10 cellular contexts compared by ENCODE assay signal in the genomic region with DNA sequence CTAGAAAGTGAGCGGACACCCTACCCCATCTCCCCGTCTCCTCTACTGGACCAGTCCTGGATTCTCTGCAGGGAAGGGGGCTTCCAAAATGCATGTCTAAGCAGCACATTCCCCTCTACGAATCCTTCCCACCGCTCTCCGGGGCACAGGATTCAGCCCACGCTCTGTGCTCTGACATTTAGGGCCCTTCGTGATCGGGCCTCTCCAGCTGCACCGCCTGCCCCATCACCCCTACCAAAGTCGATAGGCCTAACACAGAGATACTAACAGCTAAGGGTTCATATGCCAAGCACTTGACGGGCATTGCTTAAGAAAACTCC. TPM values are rescaled to one million over a fixed set of nuclear protein-coding genes. Genes with fewer than 3 reads are reported as not detected.
DNase-seq lines count a peak whose midpoint lies in the region; ATAC-seq and TF ChIP-seq lines count a peak whose summit lies in the region.
"Had no signal": no experiment of that assay in that cellular context is flagged by ENCODE, and none has a peak within 500 bp of the region (broad histone marks: within the 10 kb centered on the region; RNA-seq: fewer than 3 reads in every experiment).

No MANE protein-coding gene starts in this region.

- no peaks in the 10 kb centered on the region for H4K20me1 ChIP-seq in mammary epithelial cell (ENCODE audit: insufficient read depth, low read length)

- peak overlapping the region; percentile 96 for H3K4me2 ChIP-seq in mammary epithelial cell (ENCODE audit: insufficient read depth, low read depth, low read length)
- H3K4me2 ChIP-seq in mesendoderm (ENCODE audit: low read length), result peak overlapping the region; percentile 91

- H2AK5ac ChIP-seq in mesendoderm (ENCODE audit: low read length), result no peak overlapping the region

- no peak overlapping the region for H3K18ac ChIP-seq in mesendoderm (ENCODE audit: low read length)

- peak overlapping the region; percentile 87 for H3K4me3 Mint-ChIP-seq in type B pancreatic cell

- peak overlapping the region in 5 of 12 donors; percentile 79 to 89 (median 82) for H3K27ac ChIP-seq in heart left ventricle
- H3K27ac ChIP-seq in mammary epithelial cell (ENCODE audit: insufficient read depth, low read depth, low read length), result no peak overlapping the region
- H3K27ac ChIP-seq in mesendoderm (ENCODE audit: low read depth, low read length), result no peak overlapping the region
- no peak overlapping the region for H3K27ac ChIP-seq in substantia nigra (ENCODE audit: low read depth, low read length, poor library complexity, severe bottlenecking)
- H3K27ac ChIP-seq in thyroid gland, result no peak overlapping the region
- H3K27ac ChIP-seq: SJSA1 had no signal

- no TSS peak for BruUV-seq in mammary epithelial cell (replicated peaks; lab: Mats Ljungman, UMichigan)

- H3K4ac ChIP-seq in mesendoderm (ENCODE audit: low read depth, low read length), result no peak overlapping the region

- ATAC-seq in heart left ventricle, result no peak
- ATAC-seq in Right ventricle myocardium inferior, result no peak

- peak overlapping the region; percentile 99 for H2AFZ ChIP-seq in mammary epithelial cell (ENCODE audit: low read depth, low read length)

- H2BK15ac ChIP-seq in mesendoderm (replicated peaks; ENCODE audit: low read depth), result no peak overlapping the region

- no peak overlapping the region for H3K9ac ChIP-seq in mammary epithelial cell (ENCODE audit: insufficient read depth, low read length)
- peak overlapping the region; percentile 78 for H3K9ac ChIP-seq in mesendoderm (ENCODE audit: low read length)

- peak overlapping the region in 9 of 12 donors; percentile 75 to 96 (median 86) for H3K4me3 ChIP-seq in heart left ventricle
- H3K4me3 ChIP-seq in mammary epithelial cell (replicated peaks in 1 of 3; ENCODE audit: insufficient read depth in 1 of 3, low read depth in 2 of 3, low read length in 3 of 3), result peak overlapping the region in 2 of 3 experiments; percentile 63 to 73
- H3K4me3 ChIP-seq in mesendoderm (ENCODE audit: low read length), result no peak overlapping the region
- no peak overlapping the region for H3K4me3 ChIP-seq in thyroid gland (replicated peaks in 1 of 3)

- CTCF ChIA-PET in mammary epithelial cell (lab: Charles Lee; ENCODE audit: low non-redundant PET), result no interaction called here

- no peaks in the 10 kb centered on the region for H3K9me3 ChIP-seq in heart left ventricle
- no peaks in the 10 kb centered on the region for H3K9me3 ChIP-seq in mammary epithelial cell (replicated peaks; ENCODE audit: insufficient read depth, low read length)
- no peaks in the 10 kb centered on the region for H3K9me3 ChIP-seq in thyroid gland

- H3K9me3 Mint-ChIP-seq in type B pancreatic cell, result no peaks in the 10 kb centered on the region

- H2BK120ac ChIP-seq in mesendoderm (ENCODE audit: low read depth, low read length), result no peak overlapping the region

- H3K27me3 ChIP-seq in heart left ventricle (no peaks in the 10 kb centered on the region), mammary epithelial cell (ENCODE audit: insufficient read depth, low read length) (no peaks in the 10 kb centered on the region), mesendoderm (ENCODE audit: insufficient read depth, low read length, poor library complexity) (no peaks in the 10 kb centered on the region), thyroid gland (no peaks in the 10 kb centered on the region)

- no peak overlapping the region for H4K8ac ChIP-seq in mesendoderm (ENCODE audit: low read depth, low read length)

- peak overlapping the region; percentile 89 for H3K56ac ChIP-seq in mesendoderm (ENCODE audit: low read length)

- H3K36me3 Mint-ChIP-seq in type B pancreatic cell, result peaks cover 13% of the 10 kb centered on the region

- H3K27ac Mint-ChIP-seq in type B pancreatic cell, result no peak overlapping the region

- H3K23ac ChIP-seq in mesendoderm (ENCODE audit: low read length), result peak overlapping the region; percentile 76

- no peaks in the 10 kb centered on the region for H3K79me1 ChIP-seq in mesendoderm (ENCODE audit: low read length)

- H3K36me3 ChIP-seq in heart left ventricle, result peaks cover 0 to 40% (median 23%) of the 10 kb centered on the region in 9 donors
- H3K36me3 ChIP-seq in mammary epithelial cell (ENCODE audit: insufficient read depth, low read length), result no peaks in the 10 kb centered on the region
- no peaks in the 10 kb centered on the region for H3K36me3 ChIP-seq in mesendoderm (ENCODE audit: control insufficient read depth, insufficient read depth, low read length)
- peaks cover 0 to 2% of the 10 kb centered on the region in 2 donors for H3K36me3 ChIP-seq in thyroid gland

- no peak overlapping the region for H4K5ac ChIP-seq in mesendoderm (ENCODE audit: low read length)

- intact Hi-C loops in heart left ventricle (cut with DNase I), result loop anchor here in 3 of 10 donors (5.0 to 10.0 kb wide), 3 partner anchors 51 to 278 kb away; a partner anchor contains a TSS
- intact Hi-C loops in Right ventricle myocardium inferior (cut with DNase I), result loop anchor here (2.0 to 10.0 kb wide), 2 partner anchors 22 to 132 kb away; a partner anchor contains a TSS
- intact Hi-C loops in mammary epithelial cell (cut with micrococcal nuclease), result no loop called here
- intact Hi-C loops in thyroid gland (cut with DNase I), result no loop called here

- peaks cover 0 to 34% (median 15%) of the 10 kb centered on the region in 12 donors for H3K4me1 ChIP-seq in heart left ventricle
- H3K4me1 ChIP-seq in mammary epithelial cell (ENCODE audit: insufficient read depth, low read length), result peaks cover 25% of the 10 kb centered on the region
- H3K4me1 ChIP-seq in mesendoderm (ENCODE audit: control insufficient read depth, low read depth, low read length), result peaks cover 2% of the 10 kb centered on the region
- H3K4me1 ChIP-seq in thyroid gland, result peaks cover 3 to 10% of the 10 kb centered on the region in 2 donors

- dilution Hi-C loops in mammary epithelial cell (cut with HindIII; ENCODE audit: low sequenced_read_pairs), result no loop called here

- H3K79me2 ChIP-seq in mammary epithelial cell (ENCODE audit: insufficient read depth, low read length), result peaks cover 2% of the 10 kb centered on the region
- H3K79me2 ChIP-seq in mesendoderm (ENCODE audit: control insufficient read depth, insufficient read depth, low read length), result no peaks in the 10 kb centered on the region

- H3K4me1 Mint-ChIP-seq in type B pancreatic cell (ENCODE audit: unreplicated experiment), result peaks cover 10% of the 10 kb centered on the region

- TF ChIP-seq POLR2A in heart left ventricle (IDR thresholded peaks at IDR 0.05), result no peak
- no peak for TF ChIP-seq POLR2A in thyroid gland (IDR thresholded peaks at IDR 0.05)

- TF ChIP-seq CTCF in heart left ventricle (IDR thresholded peaks at IDR 0.05) (no peak), mammary epithelial cell (conservative IDR thresholded peaks at IDR 0.05 in 1 of 2, IDR thresholded peaks at IDR 0.05 in 1 of 2; ENCODE audit: extremely low read depth in 1 of 2, insufficient read depth in 1 of 2, low read depth in 1 of 2, low read length in 2 of 2) (no peak), type B pancreatic cell (conservative IDR thresholded peaks at IDR 0.05) (no peak), thyroid gland (IDR thresholded peaks at IDR 0.05) (no peak)

- in situ Hi-C loops in mammary epithelial cell (cut with MboI; ENCODE audit: low sequenced_read_pairs in 2 of 2), result no loop called here

- WGBS in heart left ventricle, 4 donors, result 86 to 93% (median 89%) methylated on average over 11 of the region's 11 CpGs
- 79% methylated on average over 8 of the region's 11 CpGs for WGBS in mammary epithelial cell (ENCODE audit: low coverage, missing lambda C conversion rate)
- no CpG with 5 or more reads among the region's 11 CpGs for WGBS in mesendoderm (ENCODE audit: extremely low coverage, insufficient coverage, low lambda C conversion rate)
- 86 to 87% methylated on average over 11 of the region's 11 CpGs for WGBS in thyroid gland, 2 donors

- no peak overlapping the region for H2BK5ac ChIP-seq in mesendoderm (ENCODE audit: low read length)

- DNase-seq in heart left ventricle (no peak), Right ventricle myocardium inferior (ENCODE audit: missing footprints) (no peak), mammary epithelial cell (no peak), mesendoderm (no peak), type B pancreatic cell (ENCODE audit: extremely low spot score, unreplicated experiment) (no peak), substantia nigra (lab: John Stamatoyannopoulos, UW) (no peak), GDM1 (lab: John Stamatoyannopoulos, UW) (no peak), thyroid gland (no peak)
- DNase-seq: NCI-H1048 had no signal

- H3K27me3 Mint-ChIP-seq in type B pancreatic cell, result peaks cover 11% of the 10 kb centered on the region

RNA-seq across cellular contexts. Expression of a gene that starts 1.2 kb away (rescaled TPM):
- 1 to 10 TPM; 2.9 to 8.1 (median 5.4) TPM for total RNA-seq in heart left ventricle
- 1 to 10 TPM; 1.5 to 4.8 TPM for polyA plus RNA-seq in heart left ventricle
- total RNA-seq in Right ventricle myocardium inferior, result 5.4 TPM
- total RNA-seq in mammary epithelial cell, result 10 to 100 TPM in 1 of 2 donors, under 1 TPM in 1; 0.56 to 10.7 TPM
- polyA plus RNA-seq in mammary epithelial cell, result 1.8 TPM
- 2.8 TPM for polyA minus RNA-seq in mammary epithelial cell
- 1.9 TPM for polyA plus RNA-seq in mesendoderm (2013, experiment 1 of 2)
- 2.3 TPM for polyA plus RNA-seq in mesendoderm (2013, experiment 2 of 2)
- total RNA-seq in type B pancreatic cell (ENCODE audit: low replicate concordance), result 12.4 and 23.4 TPM in 2 replicates
- 10 to 100 TPM in 1 of 4 donors, 1 to 10 TPM in 3; 2.1 to 11.0 (median 2.8) TPM for total RNA-seq in thyroid gland

RNA-seq across cellular contexts. Expression of a gene that starts 5.0 kb away (rescaled TPM):
- total RNA-seq in heart left ventricle, result 100 to 1,000 TPM in 5 of 9 donors, 10 to 100 TPM in 4; 68.4 to 143 (median 104) TPM
- 10 to 100 TPM; 42.8 to 61.8 TPM for polyA plus RNA-seq in heart left ventricle
- 76.0 TPM for total RNA-seq in Right ventricle myocardium inferior
- 100 to 1,000 TPM in 1 of 2 donors, 10 to 100 TPM in 1; 99.0 to 204 TPM for total RNA-seq in mammary epithelial cell
- polyA plus RNA-seq in mammary epithelial cell, result 130 TPM
- polyA minus RNA-seq in mammary epithelial cell, result 169 TPM
- 69.6 TPM for polyA plus RNA-seq in mesendoderm (2013, experiment 1 of 2)
- 66.6 TPM for polyA plus RNA-seq in mesendoderm (2013, experiment 2 of 2)
- 82.0 and 88.0 TPM in 2 replicates for total RNA-seq in type B pancreatic cell (ENCODE audit: low replicate concordance)
- 100 to 1,000 TPM; 107 to 134 (median 119) TPM for total RNA-seq in thyroid gland

RNA-seq across cellular contexts. Expression of a gene that starts 21.9 kb away (rescaled TPM):
- 10 to 100 TPM in 8 of 9 donors, 1 to 10 TPM in 1; 9.3 to 33.9 (median 15.8) TPM for total RNA-seq in heart left ventricle
- 10 to 100 TPM; 33.4 to 83.4 TPM for polyA plus RNA-seq in heart left ventricle
- total RNA-seq in Right ventricle myocardium inferior, result 22.6 TPM
- 10 to 100 TPM in 1 of 2 donors, 1 to 10 TPM in 1; 8.7 to 61.4 TPM for total RNA-seq in mammary epithelial cell
- 103 TPM for polyA plus RNA-seq in mammary epithelial cell
- 22.5 TPM for polyA minus RNA-seq in mammary epithelial cell
- polyA plus RNA-seq in mesendoderm (2013, experiment 1 of 2), result 98.4 TPM
- polyA plus RNA-seq in mesendoderm (2013, experiment 2 of 2), result 97.6 TPM
- total RNA-seq in type B pancreatic cell (ENCODE audit: low replicate concordance), result 42.5 and 44.7 TPM in 2 replicates
- total RNA-seq in thyroid gland, result 10 to 100 TPM in 2 of 4 donors, 1 to 10 TPM in 2; 4.7 to 13.7 (median 8.2) TPM

RNA-seq across cellular contexts. Expression of a gene that starts 22.0 kb away (rescaled TPM):
- total RNA-seq in heart left ventricle (100 to 1,000 TPM; 177 to 318 (median 218) TPM), Right ventricle myocardium inferior (218 TPM), mammary epithelial cell (10 to 100 TPM; 30.3 to 93.0 TPM), type B pancreatic cell (ENCODE audit: low replicate concordance) (88.3 and 118 TPM in 2 replicates), thyroid gland (100 to 1,000 TPM; 112 to 188 (median 138) TPM)
- polyA plus RNA-seq in heart left ventricle (100 to 1,000 TPM; 229 to 454 TPM), mammary epithelial cell (141 TPM)
- 111 TPM for polyA minus RNA-seq in mammary epithelial cell
- polyA plus RNA-seq in mesendoderm (2013, experiment 1 of 2), result 170 TPM
- 166 TPM for polyA plus RNA-seq in mesendoderm (2013, experiment 2 of 2)

RNA-seq across cellular contexts. Expression of a gene that starts 49.8 kb away (rescaled TPM):
- 100 to 1,000 TPM; 185 to 401 (median 231) TPM for total RNA-seq in heart left ventricle
- polyA plus RNA-seq in heart left ventricle, result 100 to 1,000 TPM; 461 to 464 TPM
- total RNA-seq in Right ventricle myocardium inferior, result 217 TPM
- 100 to 1,000 TPM; 166 to 323 TPM for total RNA-seq in mammary epithelial cell
- 332 TPM for polyA plus RNA-seq in mammary epithelial cell
- 114 TPM for polyA minus RNA-seq in mammary epithelial cell
- polyA plus RNA-seq in mesendoderm (2013, experiment 1 of 2), result 33.8 TPM
- polyA plus RNA-seq in mesendoderm (2013, experiment 2 of 2), result 34.2 TPM
- 38.1 and 71.3 TPM in 2 replicates for total RNA-seq in type B pancreatic cell (ENCODE audit: low replicate concordance)
- total RNA-seq in thyroid gland, result 100 to 1,000 TPM in 3 of 4 donors, 10 to 100 TPM in 1; 95.2 to 139 (median 112) TPM

Comparison
In these comparisons a context has a peak if more than half of its experiments do, and no peak if none do; other contexts are left out.
1. H3K4me3 ChIP-seq: peak in heart left ventricle (9 of 12) and mammary epithelial cell (2 of 3); none in mesendoderm (single experiment) and thyroid gland (0 of 3).